In genomic region chr2:193124820-193125219, GRCh38 we compare ENCODE assay signal across 32 cellular contexts.
"Had no signal": no experiment of that assay in that cellular context is flagged by ENCODE, and none has a peak within 500 bp of the region (broad histone marks: within the 10 kb centered on the region; RNA-seq: fewer than 3 reads in every experiment).

No MANE protein-coding gene starts in this region.

- H3K36me3 ChIP-seq: brain microvascular endothelial cell, Peyer's patch had no signal

- H3K27me3 Mint-ChIP-seq: activated CD4-positive, alpha-beta memory T cell treated with anti-CD3 and anti-CD28 coated beads for 36 hours; activated naive CD8-positive, alpha-beta T cell treated with anti-CD3 and anti-CD28 coated beads for 36 hours had no signal

- H3K4me3 ChIP-seq: Peyer's patch had no signal

- H3K27ac Mint-ChIP-seq: activated CD4-positive, alpha-beta memory T cell treated with anti-CD3 and anti-CD28 coated beads for 36 hours; activated naive CD8-positive, alpha-beta T cell treated with anti-CD3 and anti-CD28 coated beads for 36 hours; activated T-helper 1 cell treated with anti-CD3 and anti-CD28 coated beads, Interleukin-12 subunit alpha, Interleukin-12 subunit beta, Interleukin-2, Interleukin-4 antibody, amounts not matched to agents 30 ng/mL and 10 ng/mL and 1 ng/mL, durations not matched to agents 14 hours and 24 hours and 36 hours; WTC11 had no signal

- DNase-seq: activated CD4-positive, alpha-beta memory T cell treated with anti-CD3 and anti-CD28 coated beads for 36 hours; activated CD4-positive, alpha-beta T cell treated with anti-CD3 and anti-CD28 coated beads for 4 hours; activated CD4-positive, alpha-beta T cell treated with anti-CD3 and anti-CD28 coated beads, Interleukin-2, amount 50 U/mL, for 1 hour; activated CD4-positive, CD25-positive, alpha-beta regulatory T cell treated with anti-CD3 and anti-CD28 coated beads, Interleukin-2, amount 50 U/mL, for 72 hours; activated CD8-positive, alpha-beta memory T cell treated with anti-CD3 and anti-CD28 coated beads, Interleukin-2, amount 50 U/mL, for 4 hours; activated effector memory CD4-positive, alpha-beta T cell treated with anti-CD3 and anti-CD28 coated beads, Interleukin-2, amount 50 U/mL, for 16 hours; activated naive CD4-positive, alpha-beta T cell; activated naive CD4-positive, alpha-beta T cell treated with anti-CD3 and anti-CD28 coated beads, Interleukin-2, amount 50 U/mL, for 16 hours; activated naive CD8-positive, alpha-beta T cell treated with anti-CD3 and anti-CD28 coated beads for 36 hours; activated T-cell treated with anti-CD3 and anti-CD28 coated beads for 4 hours; activated T-cell treated with anti-CD3 and anti-CD28 coated beads, Interleukin-2, amount 50 U/mL, for 4 hours; amniotic stem cell; aorta; brain microvascular endothelial cell; central memory CD4-positive, alpha-beta T cell; Kasumi-1; KG1; MM.1S; MV-4-11; NCI-H1092; NCI-H1436 treated with DMSO at 0.1 percent for 48 hours; NCI-H1694 treated with DMSO at 0.1 percent for 48 hours; NCI-H2029; NCI-H345; NCI-H524 treated with DMSO at 0.1 percent for 48 hours; PC-3; Peyer's patch; SW 1271; T1000 had no signal

- ATAC-seq: activated T-cell treated with anti-CD3 and anti-CD28 coated beads, Interleukin-2, amount 50 U/mL, for 4 hours; PC-3; Right ventricle myocardium inferior; WTC11 had no signal

- H3K36me3 Mint-ChIP-seq: activated CD4-positive, alpha-beta memory T cell treated with anti-CD3 and anti-CD28 coated beads for 36 hours; activated naive CD8-positive, alpha-beta T cell treated with anti-CD3 and anti-CD28 coated beads for 36 hours; WTC11 had no signal

- H3K9me3 Mint-ChIP-seq: activated CD4-positive, alpha-beta memory T cell treated with anti-CD3 and anti-CD28 coated beads for 36 hours; activated naive CD8-positive, alpha-beta T cell treated with anti-CD3 and anti-CD28 coated beads for 36 hours; activated T-cell treated with anti-CD3 and anti-CD28 coated beads, Interleukin-2, amount 50 U/mL, for 4 hours; activated T-helper 1 cell treated with anti-CD3 and anti-CD28 coated beads, Interleukin-12 subunit alpha, Interleukin-12 subunit beta, Interleukin-2, Interleukin-4 antibody, amounts not matched to agents 30 ng/mL and 10 ng/mL and 1 ng/mL, durations not matched to agents 14 hours and 24 hours and 36 hours had no signal

- H3K4me1 ChIP-seq: Peyer's patch had no signal

- H3K4me1 Mint-ChIP-seq: activated naive CD8-positive, alpha-beta T cell treated with anti-CD3 and anti-CD28 coated beads for 36 hours; WTC11 had no signal

- H3K9me3 ChIP-seq: Peyer's patch had no signal

- H3K4me3 Mint-ChIP-seq: activated CD4-positive, alpha-beta memory T cell treated with anti-CD3 and anti-CD28 coated beads for 36 hours; activated naive CD8-positive, alpha-beta T cell treated with anti-CD3 and anti-CD28 coated beads for 36 hours; activated T-cell treated with anti-CD3 and anti-CD28 coated beads, Interleukin-2, amount 50 U/mL, for 4 hours; activated T-helper 1 cell treated with anti-CD3 and anti-CD28 coated beads, Interleukin-12 subunit alpha, Interleukin-12 subunit beta, Interleukin-2, Interleukin-4 antibody, amounts not matched to agents 30 ng/mL and 10 ng/mL and 1 ng/mL, durations not matched to agents 14 hours and 24 hours and 36 hours; WTC11 had no signal
